8 cellular contexts compared by ENCODE assay signal in genomic region chr1:43992232-43992995, GRCh38. TPM values are rescaled to one million over a fixed set of nuclear protein-coding genes. Genes with fewer than 3 reads are reported as not detected.
A peak's percentile ranks its signal among the peaks of the same experiment; 100 is the strongest.
DNase-seq lines count a peak whose midpoint lies in the region; ATAC-seq and TF ChIP-seq lines count a peak whose summit lies in the region.

No MANE protein-coding gene starts in this region.

- peak overlapping the region; percentile 81 for H3K4me3 ChIP-seq in CD8-positive, alpha-beta T cell (ENCODE audit: low read depth, low read length)
- peak overlapping the region; percentile 39 for H3K4me3 ChIP-seq in ectodermal cell (ENCODE audit: insufficient read depth, low read depth, low read length)
- H3K4me3 ChIP-seq in neuron (ENCODE audit: low read length), result peak overlapping the region; percentile 72

- 49 to 52% methylated on average over 11 of the region's 11 CpGs for WGBS in ectodermal cell, 2 experiments

- no peak for TF ChIP-seq CTCF in CD8-positive, alpha-beta T cell (IDR thresholded peaks at IDR 0.05)
- no peak for TF ChIP-seq CTCF in GM10266 (IDR thresholded peaks at IDR 0.05; ENCODE audit: control insufficient read depth, insufficient read depth, low read depth, missing control alignments)
- TF ChIP-seq CTCF in GM13977 (IDR thresholded peaks at IDR 0.05; ENCODE audit: extremely low read depth, insufficient read depth, missing control alignments), result no peak

- no peaks in the 10 kb centered on the region for H3K27me3 ChIP-seq in CD8-positive, alpha-beta T cell (ENCODE audit: insufficient read depth, low read length)
- H3K27me3 ChIP-seq in ectodermal cell (ENCODE audit: control insufficient read depth, insufficient read depth, low read length, poor library complexity, severe bottlenecking) (peaks cover 5% of the 10 kb centered on the region), neuron (ENCODE audit: insufficient read depth, low read length) (no peaks in the 10 kb centered on the region)

- H3K4me3 Mint-ChIP-seq in CD8-positive, alpha-beta T cell, result peak overlapping the region; percentile 90

- no peak overlapping the region for H3K27ac ChIP-seq in CD8-positive, alpha-beta T cell (ENCODE audit: low read depth, low read length)
- H3K27ac ChIP-seq in ectodermal cell (ENCODE audit: insufficient read depth, low read depth, low read length, poor library complexity, severe bottlenecking), result no peak overlapping the region

- peaks cover 12% of the 10 kb centered on the region for H3K4me1 ChIP-seq in CD8-positive, alpha-beta T cell (ENCODE audit: insufficient read depth, low read length)
- H3K4me1 ChIP-seq in ectodermal cell (ENCODE audit: control insufficient read depth, insufficient read depth, low read length) (peaks cover 21% of the 10 kb centered on the region), neuron (ENCODE audit: insufficient read depth, low read length) (peaks cover 30% of the 10 kb centered on the region)

- no peak overlapping the region for H3K27ac Mint-ChIP-seq in CD8-positive, alpha-beta T cell

- no peak for ATAC-seq in CD8-positive, alpha-beta T cell

- CTCF ChIA-PET in CD8-positive, alpha-beta T cell (lab: Charles Lee), result interaction anchor here (1.5 to 3.3 kb wide), 2 partner anchors 14 to 57 kb away, joined by 5 to 26 read pairs; no protein-coding TSS in a partner anchor

- no peaks in the 10 kb centered on the region for H3K9me3 ChIP-seq in CD8-positive, alpha-beta T cell (ENCODE audit: low read length)
- H3K9me3 ChIP-seq in ectodermal cell (ENCODE audit: control insufficient read depth, low read length), result no peaks in the 10 kb centered on the region
- H3K9me3 ChIP-seq in neuron (ENCODE audit: low read length), result no peaks in the 10 kb centered on the region

- H3K27me3 Mint-ChIP-seq in CD8-positive, alpha-beta T cell (ENCODE audit: low read depth), result no peaks in the 10 kb centered on the region

- H3K36me3 ChIP-seq in CD8-positive, alpha-beta T cell (ENCODE audit: insufficient read depth, low read length), result no peaks in the 10 kb centered on the region
- H3K36me3 ChIP-seq in ectodermal cell (ENCODE audit: control insufficient read depth, insufficient read depth, low read length) (no peaks in the 10 kb centered on the region), neuron (ENCODE audit: insufficient read depth, low read length) (no peaks in the 10 kb centered on the region)

- POLR2A ChIA-PET in CD8-positive, alpha-beta T cell (lab: Charles Lee), result interaction anchor here (1.1 kb wide), 1 partner anchor 17 kb away, joined by 7 read pairs; the partner anchor contains the start of gene ATP6V0B

- DNase-seq in CD8-positive, alpha-beta T cell, result peak in 1 of 7 experiments; percentile 10
- DNase-seq in NCI-H510A (lab: John Stamatoyannopoulos, UW) (peak; percentile 38), GM10266 (ENCODE audit: extremely low spot score) (no peak), NCI-H1694 (lab: John Stamatoyannopoulos, UW) (no peak), kidney tubule cell (ENCODE audit: low spot score) (no peak), GM13977 (ENCODE audit: low spot score) (no peak)

- intact Hi-C loops in CD8-positive, alpha-beta T cell (cut with DNase I, micrococcal nuclease), result no loop called here

- H2AFZ ChIP-seq in neuron (ENCODE audit: low read depth, low read length), result peak overlapping the region; percentile 80

- H3K36me3 Mint-ChIP-seq in CD8-positive, alpha-beta T cell, result peaks cover 2% of the 10 kb centered on the region

- peaks cover 8% of the 10 kb centered on the region for H3K4me1 Mint-ChIP-seq in CD8-positive, alpha-beta T cell (ENCODE audit: low read depth)

- in situ Hi-C loops in GM13977 (cut with MboI; ENCODE audit: low pct_unique_long_range_greater_than_20kb, low sequenced_read_pairs, unreplicated experiment), result no loop called here

- no peaks in the 10 kb centered on the region for H3K9me3 Mint-ChIP-seq in CD8-positive, alpha-beta T cell

RNA-seq across cellular contexts. Expression of gene CCDC24, which starts 1.0 kb away (rescaled TPM):
- total RNA-seq in CD8-positive, alpha-beta T cell, result under 1 TPM; 0.33 to 0.71 TPM
- polyA plus RNA-seq in ectodermal cell (2013, experiment 1 of 4), result 12.6 TPM
- polyA plus RNA-seq in ectodermal cell (2013, experiment 2 of 4), result 10.5 TPM
- 9.8 TPM for polyA plus RNA-seq in ectodermal cell (2013, experiment 3 of 4)
- polyA plus RNA-seq in ectodermal cell (2013, experiment 4 of 4), result 9.5 TPM

RNA-seq across cellular contexts. Expression of gene B4GALT2, which starts 13.4 kb away (rescaled TPM):
- total RNA-seq in CD8-positive, alpha-beta T cell, result under 1 TPM; 0.42 to 0.71 TPM
- polyA plus RNA-seq in ectodermal cell (2013, experiment 1 of 4), result 82.7 TPM
- 77.3 TPM for polyA plus RNA-seq in ectodermal cell (2013, experiment 2 of 4)
- 72.0 TPM for polyA plus RNA-seq in ectodermal cell (2013, experiment 3 of 4)
- polyA plus RNA-seq in ectodermal cell (2013, experiment 4 of 4), result 78.7 TPM

RNA-seq across cellular contexts. Expression of gene ATP6V0B, which starts 17.7 kb away (rescaled TPM):
- 10 to 100 TPM; 52.0 to 56.3 TPM for total RNA-seq in CD8-positive, alpha-beta T cell
- polyA plus RNA-seq in ectodermal cell (2013, experiment 1 of 4), result 70.0 TPM
- polyA plus RNA-seq in ectodermal cell (2013, experiment 2 of 4), result 73.6 TPM
- polyA plus RNA-seq in ectodermal cell (2013, experiment 3 of 4), result 83.4 TPM
- 99.4 TPM for polyA plus RNA-seq in ectodermal cell (2013, experiment 4 of 4)

RNA-seq across cellular contexts. Expression of gene DPH2, which starts 22.6 kb away (rescaled TPM):
- total RNA-seq in CD8-positive, alpha-beta T cell, result 10 to 100 TPM; 14.8 to 15.7 TPM
- 34.3 TPM for polyA plus RNA-seq in ectodermal cell (2013, experiment 1 of 4)
- polyA plus RNA-seq in ectodermal cell (2013, experiment 2 of 4), result 34.3 TPM
- polyA plus RNA-seq in ectodermal cell (2013, experiment 3 of 4), result 23.1 TPM
- 28.4 TPM for polyA plus RNA-seq in ectodermal cell (2013, experiment 4 of 4)

RNA-seq across cellular contexts. Expression of gene SLC6A9, which starts 38.8 kb away (rescaled TPM):
- total RNA-seq in CD8-positive, alpha-beta T cell, result not detected
- polyA plus RNA-seq in ectodermal cell (2013, experiment 1 of 4), result 22.3 TPM
- 25.4 TPM for polyA plus RNA-seq in ectodermal cell (2013, experiment 2 of 4)
- 21.0 TPM for polyA plus RNA-seq in ectodermal cell (2013, experiment 3 of 4)
- 23.5 TPM for polyA plus RNA-seq in ectodermal cell (2013, experiment 4 of 4)
